21 cellular contexts compared by ENCODE assay signal in the genomic region with DNA sequence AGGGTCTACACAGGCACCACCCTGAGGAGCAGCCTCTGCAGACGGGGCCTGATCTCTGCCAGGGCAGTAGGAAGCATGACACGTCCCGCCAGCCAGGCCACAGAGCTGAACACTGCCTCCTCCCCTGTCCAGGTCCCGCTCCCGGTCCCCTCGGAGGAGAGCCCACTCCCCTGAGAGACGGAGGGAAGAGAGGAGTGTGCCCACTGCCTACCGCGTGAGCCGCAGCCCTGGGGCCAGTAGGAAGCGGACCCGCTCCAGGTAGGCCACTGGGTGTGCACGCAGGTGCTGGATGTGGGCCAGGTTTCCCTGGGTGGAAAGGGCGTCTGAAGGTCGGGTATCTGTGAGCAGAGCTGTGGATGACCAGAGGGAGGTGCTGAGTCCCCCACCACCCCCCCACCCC. TPM values are rescaled to one million over a fixed set of nuclear protein-coding genes. Genes with fewer than 3 reads are reported as not detected.
A peak's percentile ranks its signal among the peaks of the same experiment; 100 is the strongest.
DNase-seq lines count a peak whose midpoint lies in the region; ATAC-seq and TF ChIP-seq lines count a peak whose summit lies in the region.
"Had no signal": no experiment of that assay in that cellular context is flagged by ENCODE, and none has a peak within 500 bp of the region (broad histone marks: within the 10 kb centered on the region; RNA-seq: fewer than 3 reads in every experiment).

No MANE protein-coding gene starts in this region.

- peak overlapping the region; percentile 33 for H3K27ac Mint-ChIP-seq in activated T-helper 17 cell treated with anti-CD3 and anti-CD28 coated beads, Interleukin-2, amount 50 U/mL, for 72 hours
- H3K27ac Mint-ChIP-seq: CD4-positive, CD25-positive, alpha-beta regulatory T cell had no signal

- no peaks in the 10 kb centered on the region for H3K9me2 ChIP-seq in GM23248 (ENCODE audit: insufficient read depth)

- H3K9me3 Mint-ChIP-seq in activated T-helper 17 cell treated with anti-CD3 and anti-CD28 coated beads, Interleukin-2, amount 50 U/mL, for 72 hours: no peaks in the 10 kb centered on the region
- H3K9me3 Mint-ChIP-seq: naive B cell had no signal

- H3K4me3 ChIP-seq in GM23248: no peak overlapping the region
- H3K4me3 ChIP-seq in heart right ventricle: no peak overlapping the region
- H3K4me3 ChIP-seq: ovary, thyroid gland had no signal

- H4K20me1 ChIP-seq in GM23248 (ENCODE audit: insufficient read depth): no peaks in the 10 kb centered on the region

- H3K4me2 ChIP-seq in GM23248 (ENCODE audit: unreplicated experiment): no peak overlapping the region

- in situ Hi-C loops in GM23248 (cut with MboI): no loop called here

- peaks cover 9% of the 10 kb centered on the region for H3K4me1 Mint-ChIP-seq in activated T-helper 17 cell treated with anti-CD3 and anti-CD28 coated beads, Interleukin-2, amount 50 U/mL, for 72 hours

- H2AFZ ChIP-seq in GM23248: no peak overlapping the region

- peaks cover 84% of the 10 kb centered on the region for H3K36me3 Mint-ChIP-seq in activated T-helper 17 cell treated with anti-CD3 and anti-CD28 coated beads, Interleukin-2, amount 50 U/mL, for 72 hours (ENCODE audit: low read depth)

- H3K27ac ChIP-seq in GM23248: peak overlapping the region; percentile 98
- H3K27ac ChIP-seq in heart right ventricle: no peak overlapping the region
- H3K27ac ChIP-seq: epithelial cell of prostate, ovary, thyroid gland had no signal

- H3K36me3 ChIP-seq in GM23248 (ENCODE audit: low read depth): peaks cover 14% of the 10 kb centered on the region
- H3K36me3 ChIP-seq in heart right ventricle: peaks cover 0 to 95% (median 43%) of the 10 kb centered on the region in 9 donors
- H3K36me3 ChIP-seq: ovary had no signal

- no peak overlapping the region for H3K4me3 Mint-ChIP-seq in activated T-helper 17 cell treated with anti-CD3 and anti-CD28 coated beads, Interleukin-2, amount 50 U/mL, for 72 hours
- H3K4me3 Mint-ChIP-seq: CD4-positive, CD25-positive, alpha-beta regulatory T cell; naive B cell had no signal

- peaks cover 8% of the 10 kb centered on the region; the same call in 1 of the 2 replicates for H3K79me2 ChIP-seq in GM23248 (ENCODE audit: insufficient read depth)

- DNase-seq in GM23248 (no peak), heart right ventricle (no peak), posterior vena cava (ENCODE audit: low spot score) (peak; percentile 67), DMS153 (lab: John Stamatoyannopoulos, UW) (no peak), omental fat pad (ENCODE audit: low spot score) (no peak), NCI-H226 (no peak)
- DNase-seq: activated CD4-positive, alpha-beta T cell treated with anti-CD3 and anti-CD28 coated beads for 1 hour; CD4-positive, CD25-positive, alpha-beta regulatory T cell; MV-4-11; naive B cell; NCI-H187; NCI-H2171 treated with DMSO at 0.1 percent for 48 hours; NCI-H526 treated with DMSO at 0.1 percent for 48 hours; ovary; stimulated activated CD4-positive, alpha-beta T cell treated with anti-CD3 and anti-CD28 coated beads, Interleukin-12 subunit alpha, Interleukin-12 subunit beta, amount 100 ng/mL, for 4 hours; stimulated activated CD4-positive, alpha-beta T cell treated with anti-CD3 and anti-CD28 coated beads, Interleukin-4, amount 100 ng/mL, for 24 hours; stimulated activated naive CD4-positive, alpha-beta T cell treated with Interleukin-2 at 50 U/mL for 16 hours; T-helper 1 cell; thyroid gland had no signal

- H3K4me1 ChIP-seq in GM23248 (ENCODE audit: insufficient read depth) (peaks cover 45% of the 10 kb centered on the region), heart right ventricle (peaks cover 0 to 10% (median 0%) of the 10 kb centered on the region in 9 donors)
- H3K4me1 ChIP-seq: thyroid gland had no signal

- no peaks in the 10 kb centered on the region for H3K27me3 Mint-ChIP-seq in activated T-helper 17 cell treated with anti-CD3 and anti-CD28 coated beads, Interleukin-2, amount 50 U/mL, for 72 hours
- H3K27me3 Mint-ChIP-seq: CD4-positive, CD25-positive, alpha-beta regulatory T cell; naive B cell had no signal

- intact Hi-C loops in heart right ventricle (cut with DNase I): no loop called here
- intact Hi-C loops in posterior vena cava (cut with DNase I): no loop called here

- H3K9me3 ChIP-seq in GM23248 (ENCODE audit: low read depth) (no peaks in the 10 kb centered on the region), heart right ventricle (no peaks in the 10 kb centered on the region)
- H3K9me3 ChIP-seq: ovary, thyroid gland had no signal

- no peak for ATAC-seq in activated T-helper 17 cell treated with anti-CD3 and anti-CD28 coated beads, Interleukin-2, amount 50 U/mL, for 72 hours (replicated peaks)
- ATAC-seq in heart right ventricle: peak in 5 of 8 donors; percentile 12 to 43 (median 37)
- ATAC-seq in omental fat pad (ENCODE audit: low FRiP score): no peak

- 0 out of 2 replicates have a peak overlapping the region, but pooled peaks have one; percentile 84 for H3K9ac ChIP-seq in GM23248

- no peaks in the 10 kb centered on the region for H3K27me3 ChIP-seq in GM23248 (replicated peaks; ENCODE audit: insufficient read depth)
- H3K27me3 ChIP-seq in heart right ventricle: no peaks in the 10 kb centered on the region
- H3K27me3 ChIP-seq: ovary, thyroid gland had no signal

- WGBS in GM23248 (ENCODE audit: low coverage in 1 of 2, low lambda C conversion rate in 2 of 2, missing lambda C conversion rate in 2 of 2), 2 experiments: 86 to 89% methylated on average over 15 of the region's 15 CpGs
- WGBS in heart right ventricle, 2 donors: 83 to 84% methylated on average over 15 of the region's 15 CpGs

- TF ChIP-seq CTCF in heart right ventricle (IDR thresholded peaks at IDR 0.05) (no peak), omental fat pad (IDR thresholded peaks at IDR 0.05) (no peak)

- peaks cover 42% of the 10 kb centered on the region for H3F3A ChIP-seq in GM23248 (ENCODE audit: insufficient read depth)

RNA-seq across cellular contexts. Expression of gene MMP17, which starts 41.9 kb away (rescaled TPM):
- total RNA-seq in GM23248 (2014; rRNA removed; shearing (Covaris generic)): 36.5 and 52.1 TPM in 2 replicates
- polyA plus RNA-seq in GM23248 (2016; fragmentation: Nextera tagmentation; extraction: Ambion mirVana): 10.1 and 13.8 TPM in 2 replicates
- under 1 TPM in 1 of 2 donors, not detected in 1; 0.32 TPM for total RNA-seq in activated T-helper 17 cell treated with anti-CD3 and anti-CD28 coated beads, Interleukin-2, amount 50 U/mL, for 72 hours
- 1 to 10 TPM in 4 of 10 donors, under 1 TPM in 5, not detected in 1; 0.28 to 1.4 (median 0.97) TPM for total RNA-seq in heart right ventricle
- polyA plus RNA-seq in heart right ventricle: 1 to 10 TPM; 2.3 to 3.7 TPM
- 1 to 10 TPM; 4.3 to 5.8 TPM for total RNA-seq in posterior vena cava
- 10 to 100 TPM in 1 of 4 donors, 1 to 10 TPM in 3; 2.3 to 10.9 (median 3.0) TPM for total RNA-seq in omental fat pad
- total RNA-seq: CD4-positive, CD25-positive, alpha-beta regulatory T cell had no signal

Comparison
In these comparisons a context has a peak if more than half of its experiments do, and no peak if none do; other contexts are left out.
1. ATAC-seq: peak in heart right ventricle (5 of 8); none in activated T-helper 17 cell treated with anti-CD3 and anti-CD28 coated beads, Interleukin-2, amount 50 U/mL, for 72 hours (single experiment) and omental fat pad (single experiment).